Comparison of ENCODE assay signal across 9 cellular contexts in genomic region chr10:125720002-125720382, GRCh38. TPM values are rescaled to one million over a fixed set of nuclear protein-coding genes. Genes with fewer than 3 reads are reported as not detected.
DNase-seq lines count a peak whose midpoint lies in the region; ATAC-seq and TF ChIP-seq lines count a peak whose summit lies in the region.
"Had no signal": no experiment of that assay in that cellular context is flagged by ENCODE, and none has a peak within 500 bp of the region (broad histone marks: within the 10 kb centered on the region; RNA-seq: fewer than 3 reads in every experiment).

No MANE protein-coding gene starts in this region.

- no peak for ATAC-seq in HG02763 (IDR thresholded peaks at IDR 0.05; ENCODE audit: unreplicated experiment)
- no peak for ATAC-seq in HG03135 (IDR thresholded peaks at IDR 0.05; ENCODE audit: unreplicated experiment)

- intact Hi-C loops in OCI-LY7 (cut with micrococcal nuclease; ENCODE audit: unreplicated experiment) = loop anchor here (1.0 to 10.0 kb wide), 2 partner anchors 103 to 655 kb away; partner anchors contain the start of genes BCCIP and UROS

- peaks cover 43% of the 10 kb centered on the region for H3K36me3 ChIP-seq in OCI-LY7 (ENCODE audit: insufficient read depth, low read length)

- no peaks in the 10 kb centered on the region for H3K9me2 ChIP-seq in OCI-LY7 (ENCODE audit: insufficient read depth, low read length)

- peak overlapping the region; percentile 77 for H3K4me2 ChIP-seq in OCI-LY7 (ENCODE audit: low read length)

- peaks cover 32% of the 10 kb centered on the region for H4K20me1 ChIP-seq in OCI-LY7 (ENCODE audit: insufficient read depth, low read length)

- BruUV-seq in OCI-LY7 (replicated peaks; lab: Mats Ljungman, UMichigan) = no TSS peak

- H3K4me3 ChIP-seq in GM12864 (ENCODE audit: low read depth, low read length) (peak overlapping the region; percentile 76), OCI-LY7 (ENCODE audit: low read depth, low read length, poor library complexity, severe bottlenecking) (peak overlapping the region; percentile 91)

- CTCF ChIA-PET in OCI-LY7 (lab: Charles Lee; ENCODE audit: unreplicated experiment) = no interaction called here

- no peak overlapping the region for H2AFZ ChIP-seq in OCI-LY7 (ENCODE audit: low read length)

- DNase-seq in GM12864 (ENCODE audit: low read depth) = no peak
- peak; percentile 37 for DNase-seq in OCI-LY7 (ENCODE audit: low spot score)
- DNase-seq in epithelial cell of prostate (ENCODE audit: low read depth, low spot score) = no peak
- DNase-seq in occipital lobe (lab: John Stamatoyannopoulos, UW) = peak; percentile 44
- no peak for DNase-seq in activated effector memory CD4-positive, alpha-beta T cell treated with anti-CD3 and anti-CD28 coated beads, Interleukin-2, amount 50 U/mL, for 16 hours
- DNase-seq in DMS53 (lab: John Stamatoyannopoulos, UW) = no peak

- H3K9me3 ChIP-seq in OCI-LY7 (ENCODE audit: low read length) = no peaks in the 10 kb centered on the region

- H3K27ac ChIP-seq in OCI-LY7 (ENCODE audit: low read depth, low read length, poor library complexity, severe bottlenecking) = peak overlapping the region; percentile 97
- H3K27ac ChIP-seq in epithelial cell of prostate = peak overlapping the region; percentile 79

- TF ChIP-seq CTCF in GM12864 (IDR thresholded peaks at IDR 0.05; ENCODE audit: low read depth, low read length, missing control alignments) (no peak), OCI-LY7 (conservative IDR thresholded peaks at IDR 0.05; ENCODE audit: low read length) (no peak)

- peaks cover 27% of the 10 kb centered on the region for H3K4me1 ChIP-seq in OCI-LY7 (ENCODE audit: insufficient read depth, low read length, poor library complexity, severe bottlenecking)

- H3K79me2 ChIP-seq in OCI-LY7 (ENCODE audit: insufficient read depth, low read depth, low read length) = peaks cover 53% of the 10 kb centered on the region

- POLR2A ChIA-PET in OCI-LY7 (lab: Charles Lee) = interaction anchor here (0.7 to 1.1 kb wide), 4 partner anchors 10 to 42 kb away, joined by 3 to 5 read pairs (median 4); no protein-coding TSS in a partner anchor

RNA-seq across cellular contexts. Expression of gene EDRF1, which starts 0.5 kb away (rescaled TPM):
- total RNA-seq in OCI-LY7 (2014; rRNA removed; shearing (Covaris generic)) = 87.5 and 117 TPM in 2 replicates
- total RNA-seq in OCI-LY7 (2022) = 221 and 232 TPM in 2 replicates
- 51.9 TPM for total RNA-seq in occipital lobe

RNA-seq across cellular contexts. Expression of gene TEX36, which starts 37.0 kb away (rescaled TPM):
- not detected in 2 replicates for total RNA-seq in OCI-LY7 (2014; rRNA removed; shearing (Covaris generic))
- total RNA-seq in OCI-LY7 (2022) (not detected in 2 replicates), occipital lobe (not detected)
- total RNA-seq: T-helper 2 cell treated with Interferon-gamma antibody and Interleukin-4, amounts not matched to agents 100 ng/mL and 5 ng/mL, for 36 hours had no signal

RNA-seq across cellular contexts. Expression of gene MMP21, which starts 55.6 kb away (rescaled TPM):
- total RNA-seq in OCI-LY7 (2014; rRNA removed; shearing (Covaris generic)) = not detected in 2 replicates
- total RNA-seq in OCI-LY7 (2022) (not detected in 2 replicates), occipital lobe (not detected)

Comparison
In these comparisons a context has a peak if more than half of its experiments do, and no peak if none do; other contexts are left out.
1. DNase-seq: peak in OCI-LY7 (single experiment) and occipital lobe (single experiment); none in GM12864 (single experiment), epithelial cell of prostate (single experiment), activated effector memory CD4-positive, alpha-beta T cell treated with anti-CD3 and anti-CD28 coated beads, Interleukin-2, amount 50 U/mL, for 16 hours (single experiment) and DMS53 (single experiment).